9 cellular contexts compared by ENCODE assay signal in the genomic region with DNA sequence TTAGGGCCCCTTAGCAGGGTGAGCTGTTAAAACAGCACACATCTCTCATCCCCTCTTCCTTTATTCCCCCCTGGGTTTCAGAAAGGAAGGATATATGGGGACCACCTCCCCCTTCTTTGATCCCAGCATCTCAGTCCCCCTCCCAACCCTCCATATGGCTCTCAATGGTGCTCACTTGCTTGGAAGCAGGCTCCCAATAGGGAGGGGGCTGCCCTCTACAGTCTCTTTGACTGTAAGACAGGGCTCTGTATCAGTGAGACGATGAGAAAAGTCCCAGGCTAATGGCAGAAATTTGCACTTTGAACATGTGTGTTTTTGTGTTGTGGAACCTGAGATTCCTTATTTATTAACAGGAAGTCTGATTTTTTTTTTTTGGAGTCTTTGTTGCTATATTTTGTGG. TPM values are rescaled to one million over a fixed set of nuclear protein-coding genes. Genes with fewer than 3 reads are reported as not detected.
DNase-seq lines count a peak whose midpoint lies in the region; ATAC-seq and TF ChIP-seq lines count a peak whose summit lies in the region.
"Had no signal": no experiment of that assay in that cellular context is flagged by ENCODE, and none has a peak within 500 bp of the region (broad histone marks: within the 10 kb centered on the region; RNA-seq: fewer than 3 reads in every experiment).

No MANE protein-coding gene starts in this region.

- in situ Hi-C loops in IMR-90 (cut with MboI; ENCODE audit: low sequenced_read_pairs), result no loop called here

- no peak overlapping the region for H4K91ac ChIP-seq in IMR-90 (ENCODE audit: insufficient read depth, low read depth, low read length)

- dilution Hi-C loops in IMR-90 (cut with HindIII; ENCODE audit: low sequenced_read_pairs, unreplicated experiment), result no loop called here

- H3K56ac ChIP-seq in IMR-90 (ENCODE audit: extremely low read depth, insufficient read depth, low read length), result no peak overlapping the region

- POLR2A ChIA-PET in IMR-90 (lab: Charles Lee; ENCODE audit: unreplicated experiment), result no interaction called here
- POLR2A ChIA-PET in naive thymus-derived CD8-positive, alpha-beta T cell (lab: Charles Lee), result no interaction called here

- H3K79me2 ChIP-seq in DND-41 (ENCODE audit: insufficient read depth, low read length) (0 out of 2 replicates have a peak, but pooled peaks cover 2% of the 10 kb centered on the region), Karpas-422 (ENCODE audit: low read length) (peaks cover 57% of the 10 kb centered on the region)

- no peak overlapping the region for H3K14ac ChIP-seq in IMR-90 (replicated peaks; ENCODE audit: low read depth, low read length)

- peaks cover 5% of the 10 kb centered on the region; the same call in 1 of the 2 replicates for H3K9me1 ChIP-seq in IMR-90 (ENCODE audit: insufficient read depth, low read length)

- H3K4ac ChIP-seq in IMR-90 (ENCODE audit: low read depth, low read length), result no peak overlapping the region

- no CpG with 5 or more reads among the region's 1 CpG for WGBS in IMR-90 (ENCODE audit: extremely low coverage in 2 of 2, insufficient read length in 1 of 2), 2 experiments

- H2AFZ ChIP-seq in DND-41 (ENCODE audit: low read depth, low read length) (no peak overlapping the region), IMR-90 (replicated peaks; ENCODE audit: low read length, poor library complexity) (no peak overlapping the region), Karpas-422 (ENCODE audit: low read length) (no peak overlapping the region)

- H2AK5ac ChIP-seq in IMR-90 (ENCODE audit: low read depth, low read length), result no peak overlapping the region

- H3K4me1 Mint-ChIP-seq in naive thymus-derived CD8-positive, alpha-beta T cell, result peaks cover 8 to 25% (median 16%) of the 10 kb centered on the region in 4 donors

- DNase-seq in DND-41 (no peak), IMR-90 (no peak), choroid plexus epithelial cell (ENCODE audit: low read depth) (peak; percentile 29), Karpas-422 (no peak), NCI-H2227 (lab: John Stamatoyannopoulos, UW; ENCODE audit: unreplicated experiment) (no peak), NCI-H146 (lab: John Stamatoyannopoulos, UW) (no peak)
- no peak for DNase-seq in naive thymus-derived CD8-positive, alpha-beta T cell
- DNase-seq: NCI-H2107 had no signal

- H3K27ac Mint-ChIP-seq in naive thymus-derived CD8-positive, alpha-beta T cell, result peak overlapping the region; percentile 9 to 85 (median 69)

- peaks cover 99% of the 10 kb centered on the region for H3K36me3 ChIP-seq in DND-41 (ENCODE audit: insufficient read depth, low read length)
- H3K36me3 ChIP-seq in IMR-90 (ENCODE audit: control insufficient read depth, insufficient read depth, low read length), result peaks cover 24% of the 10 kb centered on the region
- peaks cover 84% of the 10 kb centered on the region for H3K36me3 ChIP-seq in Karpas-422 (ENCODE audit: insufficient read depth, low read length)

- H2BK120ac ChIP-seq in IMR-90 (ENCODE audit: low read depth, low read length), result no peak overlapping the region

- H4K5ac ChIP-seq in IMR-90 (ENCODE audit: low read depth, low read length), result no peak overlapping the region

- no peak overlapping the region for H3K27ac ChIP-seq in DND-41 (ENCODE audit: low read length)
- no peak overlapping the region for H3K27ac ChIP-seq in IMR-90 (ENCODE audit: insufficient read depth, low read length)
- no peak overlapping the region for H3K27ac ChIP-seq in Karpas-422 (ENCODE audit: low read length)
- H3K27ac ChIP-seq: HL-60 had no signal

- no peak overlapping the region for H2AK9ac ChIP-seq in IMR-90 (replicated peaks; ENCODE audit: low read depth, low read length, poor library complexity)

- no peaks in the 10 kb centered on the region for H3K9me3 ChIP-seq in DND-41 (ENCODE audit: insufficient read depth, low read length, severe bottlenecking)
- no peaks in the 10 kb centered on the region for H3K9me3 ChIP-seq in IMR-90 (ENCODE audit: control insufficient read depth, insufficient read depth, low read length)
- H3K9me3 ChIP-seq in Karpas-422 (ENCODE audit: low read length), result no peaks in the 10 kb centered on the region

- no peak overlapping the region for H2BK15ac ChIP-seq in IMR-90 (ENCODE audit: low read depth, low read length)

- no peaks in the 10 kb centered on the region for H3K9me3 Mint-ChIP-seq in naive thymus-derived CD8-positive, alpha-beta T cell

- H4K8ac ChIP-seq in IMR-90 (ENCODE audit: low read depth in 2 of 2, low read length in 2 of 2), result no peak overlapping the region

- H3K4me3 ChIP-seq in DND-41 (ENCODE audit: low read depth in 1 of 2, low read length in 2 of 2), result no peak overlapping the region
- H3K4me3 ChIP-seq in IMR-90 (ENCODE audit: insufficient read depth, low read depth, low read length), result no peak overlapping the region
- no peak overlapping the region for H3K4me3 ChIP-seq in choroid plexus epithelial cell (ENCODE audit: low read depth, low read length)
- no peak overlapping the region for H3K4me3 ChIP-seq in Karpas-422 (ENCODE audit: low read length)

- no peak overlapping the region for H2BK5ac ChIP-seq in IMR-90 (ENCODE audit: low read depth, low read length, poor library complexity, severe bottlenecking)

- H3K4me1 ChIP-seq in DND-41 (ENCODE audit: insufficient read depth, low read length), result no peaks in the 10 kb centered on the region
- peaks cover 8% of the 10 kb centered on the region for H3K4me1 ChIP-seq in IMR-90 (ENCODE audit: control insufficient read depth, insufficient read depth, low read length)
- H3K4me1 ChIP-seq in Karpas-422 (ENCODE audit: low read length), result peaks cover 19% of the 10 kb centered on the region

- H4K20me1 ChIP-seq in DND-41 (ENCODE audit: insufficient read depth, low read length) (no peaks in the 10 kb centered on the region), IMR-90 (ENCODE audit: insufficient read depth, low read length) (0 out of 2 replicates have a peak, but pooled peaks cover 3% of the 10 kb centered on the region), Karpas-422 (ENCODE audit: insufficient read depth, low read depth, low read length) (no peaks in the 10 kb centered on the region)

- H3K4me2 ChIP-seq in DND-41 (ENCODE audit: insufficient read depth, low read length) (no peak overlapping the region), IMR-90 (ENCODE audit: low read depth, low read length) (no peak overlapping the region), Karpas-422 (ENCODE audit: low read depth, low read length, poor library complexity, severe bottlenecking) (no peak overlapping the region)

- H3K27me3 ChIP-seq in DND-41 (ENCODE audit: insufficient read depth, low read length, poor library complexity) (no peaks in the 10 kb centered on the region), IMR-90 (ENCODE audit: control insufficient read depth, insufficient read depth, low read length) (no peaks in the 10 kb centered on the region), Karpas-422 (ENCODE audit: low read length) (no peaks in the 10 kb centered on the region)

- BruUV-seq in IMR-90 (replicated peaks; lab: Mats Ljungman, UMichigan), result no TSS peak

- no peak for TF ChIP-seq POLR2A in IMR-90 (IDR thresholded peaks at IDR 0.05; ENCODE audit: low read depth, low read length)

- intact Hi-C loops in IMR-90 (cut with micrococcal nuclease), result no loop called here

- no peak overlapping the region for H3K18ac ChIP-seq in IMR-90 (ENCODE audit: low read depth, low read length)

- H2BK20ac ChIP-seq in IMR-90 (ENCODE audit: low read depth, low read length), result no peak overlapping the region

- ATAC-seq in DND-41 (ENCODE audit: insufficient read depth, low read depth) (peak; percentile 45; the same call in 1 of the 3 replicates), IMR-90 (ENCODE audit: low read depth) (no peak)
- peak in 1 of 2 donors; percentile 58 for ATAC-seq in naive thymus-derived CD8-positive, alpha-beta T cell

- no peak overlapping the region for H3K9ac ChIP-seq in DND-41 (ENCODE audit: low read depth, low read length)
- no peak overlapping the region for H3K9ac ChIP-seq in IMR-90 (ENCODE audit: low read depth, low read length)
- H3K9ac ChIP-seq in Karpas-422 (ENCODE audit: low read length), result no peak overlapping the region

- no peaks in the 10 kb centered on the region for H3K27me3 Mint-ChIP-seq in naive thymus-derived CD8-positive, alpha-beta T cell

- TF ChIP-seq CTCF in DND-41 (IDR thresholded peaks at IDR 0.05; ENCODE audit: borderline replicate concordance, extremely low read depth, low read length, poor library complexity, severe bottlenecking), result peak; percentile 28
- TF ChIP-seq CTCF in IMR-90 (conservative IDR thresholded peaks at IDR 0.05; ENCODE audit: low read depth, low read length), result 0 out of 2 replicates have a peak, but pooled peaks have one; percentile 1
- peak; percentile 46 for TF ChIP-seq CTCF in choroid plexus epithelial cell (conservative IDR thresholded peaks at IDR 0.05; ENCODE audit: low read depth, low read length)

- no peaks in the 10 kb centered on the region for H3K9me2 ChIP-seq in Karpas-422 (replicated peaks; ENCODE audit: insufficient read depth, low read length)

- peaks cover 44 to 48% of the 10 kb centered on the region in 2 experiments for H3K79me1 ChIP-seq in IMR-90 (ENCODE audit: low read depth in 1 of 2, low read length in 2 of 2)

- TF ChIP-seq RAD21 in IMR-90 (IDR thresholded peaks at IDR 0.05; ENCODE audit: low read length), result no peak

- CTCF ChIA-PET in IMR-90 (lab: Yijun Ruan, JAX), result interaction anchor here (0.7 kb wide), 1 partner anchor 19 kb away, joined by 5 read pairs; no protein-coding TSS in a partner anchor

- peaks cover 16 to 89% (median 30%) of the 10 kb centered on the region in 3 donors for H3K36me3 Mint-ChIP-seq in naive thymus-derived CD8-positive, alpha-beta T cell

- no peak overlapping the region for H3K23ac ChIP-seq in IMR-90 (ENCODE audit: low read depth, low read length)

- H3K4me3 Mint-ChIP-seq in naive thymus-derived CD8-positive, alpha-beta T cell, result no peak overlapping the region

RNA-seq across cellular contexts. Expression of gene CNTF, which starts 4.2 kb away (rescaled TPM):
- total RNA-seq in IMR-90 (2012; rRNA removed), result 2.3 and 3.3 TPM in 2 replicates
- 1.1 and 1.2 TPM in 2 replicates for polyA plus RNA-seq in IMR-90 (2012; rRNA removed)
- polyA plus RNA-seq in IMR-90 (2012; cell fraction: cytosol; rRNA removed), result 0.08 and 0.39 TPM in 2 replicates
- polyA plus RNA-seq in IMR-90 (2012; cell fraction: nucleus; rRNA removed; ENCODE audit: low replicate concordance), result 0.91 and 5.2 TPM in 2 replicates
- total RNA-seq in naive thymus-derived CD8-positive, alpha-beta T cell, result 1 to 10 TPM; 2.9 to 3.0 TPM
- polyA plus RNA-seq in naive thymus-derived CD8-positive, alpha-beta T cell, result under 1 TPM in 2 of 3 donors, not detected in 1; 0.15 to 0.28 TPM
- total RNA-seq in Karpas-422 (2014; rRNA removed; shearing (Covaris generic); ENCODE audit: low replicate concordance), result 0.76 and 4.1 TPM in 2 replicates

RNA-seq across cellular contexts. Expression of gene ZFP91, which starts 39.4 kb away (rescaled TPM):
- total RNA-seq in IMR-90 (2012; rRNA removed), result 25.3 and 43.0 TPM in 2 replicates
- 18.1 and 20.7 TPM in 2 replicates for polyA plus RNA-seq in IMR-90 (2012; rRNA removed)
- polyA plus RNA-seq in IMR-90 (2012; cell fraction: cytosol; rRNA removed), result 3.4 and 5.3 TPM in 2 replicates
- polyA plus RNA-seq in IMR-90 (2012; cell fraction: nucleus; rRNA removed; ENCODE audit: low replicate concordance), result 2.9 and 18.9 TPM in 2 replicates
- total RNA-seq in naive thymus-derived CD8-positive, alpha-beta T cell, result 10 to 100 TPM; 46.1 to 49.6 TPM
- 1 to 10 TPM; 4.8 to 9.4 (median 7.1) TPM for polyA plus RNA-seq in naive thymus-derived CD8-positive, alpha-beta T cell
- total RNA-seq in Karpas-422 (2014; rRNA removed; shearing (Covaris generic); ENCODE audit: low replicate concordance), result 30.7 and 49.4 TPM in 2 replicates

RNA-seq across cellular contexts. Expression of gene LPXN, which starts 42.6 kb away (rescaled TPM):
- total RNA-seq in IMR-90 (2012; rRNA removed), result 11.9 and 13.4 TPM in 2 replicates
- 15.2 and 15.7 TPM in 2 replicates for polyA plus RNA-seq in IMR-90 (2012; rRNA removed)
- 6.9 and 10.3 TPM in 2 replicates for polyA plus RNA-seq in IMR-90 (2012; cell fraction: cytosol; rRNA removed)
- polyA plus RNA-seq in IMR-90 (2012; cell fraction: nucleus; rRNA removed; ENCODE audit: low replicate concordance), result 8.6 and 12.5 TPM in 2 replicates
- total RNA-seq in naive thymus-derived CD8-positive, alpha-beta T cell, result 100 to 1,000 TPM; 200 TPM
- polyA plus RNA-seq in naive thymus-derived CD8-positive, alpha-beta T cell, result 100 to 1,000 TPM; 208 to 261 (median 220) TPM
- 127 and 179 TPM in 2 replicates for total RNA-seq in Karpas-422 (2014; rRNA removed; shearing (Covaris generic); ENCODE audit: low replicate concordance)
